Comparison of ENCODE assay signal across 12 cellular contexts in the genomic region with DNA sequence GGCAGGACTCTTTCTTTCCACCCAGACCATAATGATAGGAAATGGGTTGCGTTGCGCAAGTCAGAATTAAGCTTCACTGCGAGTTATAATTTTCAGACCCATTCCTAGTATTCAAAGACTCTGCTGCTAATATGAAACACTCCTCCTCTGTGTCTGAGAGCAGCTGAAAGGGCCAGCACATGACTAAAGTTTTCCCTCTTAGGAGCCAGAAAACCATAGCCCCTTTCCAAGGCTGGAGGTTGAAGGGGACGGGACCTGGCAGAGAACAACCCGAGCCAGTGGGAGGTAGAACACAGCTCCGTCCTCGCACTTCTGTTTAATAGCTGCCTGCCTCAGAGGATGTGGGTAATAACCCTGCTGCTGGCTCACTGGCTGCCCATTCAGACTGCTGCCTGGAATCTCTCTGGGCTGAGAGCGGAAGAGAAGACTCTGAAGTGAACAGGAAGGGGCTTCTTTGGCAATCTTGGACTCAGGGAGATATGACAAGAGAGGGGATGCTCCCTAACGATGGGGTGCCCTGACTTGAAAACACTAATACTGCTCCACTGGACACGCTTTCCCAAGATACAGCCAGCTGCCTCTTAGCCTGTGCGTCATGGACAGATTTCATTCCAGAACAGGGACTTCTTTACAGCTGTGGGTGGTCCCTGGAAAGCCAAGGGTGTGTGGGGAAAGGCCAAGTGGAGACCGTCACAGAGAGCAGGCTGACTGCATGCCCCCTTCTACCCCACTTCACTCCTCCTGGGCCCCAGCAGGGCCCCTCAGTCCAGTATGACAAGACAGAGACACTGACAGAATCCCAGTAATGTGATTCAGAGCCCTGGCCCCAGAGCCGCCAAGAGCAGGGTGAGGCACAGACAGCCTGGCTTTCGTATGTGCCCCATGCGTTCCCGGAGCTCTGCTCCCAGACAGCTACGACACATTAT.
DNase-seq lines count a peak whose midpoint lies in the region; FAIRE-seq and TF ChIP-seq lines count a peak whose summit lies in the region.
"Had no signal": no experiment of that assay in that cellular context is flagged by ENCODE, and none has a peak within 500 bp of the region (broad histone marks: within the 10 kb centered on the region; RNA-seq: fewer than 3 reads in every experiment).

No MANE protein-coding gene starts in this region.

- H3K4me1 Mint-ChIP-seq in mesothelial cell of epicardium = peaks cover 54% of the 10 kb centered on the region
- H3K4me1 Mint-ChIP-seq: CD4-positive, alpha-beta memory T cell had no signal

- H3K4me1 ChIP-seq in Peyer's patch (no peaks in the 10 kb centered on the region), esophagus muscularis mucosa (peaks cover 0 to 19% (median 13%) of the 10 kb centered on the region in 4 donors), suprapubic skin (peaks cover 11% of the 10 kb centered on the region)

- DNase-seq in Peyer's patch = no peak
- no peak for DNase-seq in esophagus muscularis mucosa (ENCODE audit: extremely low spot score)
- no peak for DNase-seq in mesothelial cell of epicardium (ENCODE audit: low spot score in 2 of 2, unreplicated experiment in 2 of 2)
- DNase-seq in suprapubic skin (ENCODE audit: low spot score in 2 of 2) = peak in 1 of 2 donors; percentile 41
- no peak for DNase-seq in NCI-H510A (lab: John Stamatoyannopoulos, UW)
- DNase-seq in D721Med (ENCODE audit: insufficient read length, low spot score) = no peak
- no peak for DNase-seq in GM19239 (ENCODE audit: insufficient read length, low spot score)
- no peak for DNase-seq in activated gamma-delta T cell treated with Interleukin-2 at 50 U/mL for 16 hours
- DNase-seq: activated CD8-positive, alpha-beta memory T cell treated with anti-CD3 and anti-CD28 coated beads, Interleukin-2, amount 50 U/mL, for 4 hours; CD4-positive, alpha-beta memory T cell; H9 had no signal

- FAIRE-seq in D721Med (lab: Jason Lieb, UNC) (no peak), GM19239 (lab: Jason Lieb, UNC) (no peak)
- FAIRE-seq: RCC 7860 had no signal

- H3K27me3 ChIP-seq in Peyer's patch (no peaks in the 10 kb centered on the region), esophagus muscularis mucosa (no peaks in the 10 kb centered on the region), suprapubic skin (peaks cover 5% of the 10 kb centered on the region)

- H3K36me3 Mint-ChIP-seq in mesothelial cell of epicardium = no peaks in the 10 kb centered on the region
- H3K36me3 Mint-ChIP-seq: CD4-positive, alpha-beta memory T cell had no signal

- peak overlapping the region; percentile 1 to 75 (median 44) for H3K27ac ChIP-seq in Peyer's patch
- peak overlapping the region; percentile 19 to 59 (median 42) for H3K27ac ChIP-seq in esophagus muscularis mucosa (replicated peaks in 1 of 4)
- peak overlapping the region; percentile 53 for H3K27ac ChIP-seq in suprapubic skin

- TF ChIP-seq CTCF in Peyer's patch (IDR thresholded peaks at IDR 0.05) (no peak), esophagus muscularis mucosa (IDR thresholded peaks at IDR 0.05) (no peak), mesothelial cell of epicardium (IDR thresholded peaks at IDR 0.05; ENCODE audit: unreplicated experiment) (no peak), suprapubic skin (IDR thresholded peaks at IDR 0.05) (no peak), D721Med (IDR thresholded peaks at IDR 0.05; ENCODE audit: insufficient read depth, missing control alignments) (no peak)

- no peak overlapping the region for H3K4me3 Mint-ChIP-seq in mesothelial cell of epicardium
- H3K4me3 Mint-ChIP-seq: CD4-positive, alpha-beta memory T cell; H9 had no signal

- no peaks in the 10 kb centered on the region for H3K36me3 ChIP-seq in Peyer's patch
- H3K36me3 ChIP-seq in esophagus muscularis mucosa = no peaks in the 10 kb centered on the region
- no peaks in the 10 kb centered on the region for H3K36me3 ChIP-seq in suprapubic skin

- H3K4me3 ChIP-seq in Peyer's patch = no peak overlapping the region
- H3K4me3 ChIP-seq in esophagus muscularis mucosa = no peak overlapping the region
- no peak overlapping the region for H3K4me3 ChIP-seq in suprapubic skin

- H3K9me3 ChIP-seq in Peyer's patch (no peaks in the 10 kb centered on the region), esophagus muscularis mucosa (no peaks in the 10 kb centered on the region), suprapubic skin (no peaks in the 10 kb centered on the region)

- H3K27me3 Mint-ChIP-seq in mesothelial cell of epicardium (ENCODE audit: low read depth) = peaks cover 2% of the 10 kb centered on the region

- TF ChIP-seq POLR2A in Peyer's patch (IDR thresholded peaks at IDR 0.05) (no peak), esophagus muscularis mucosa (IDR thresholded peaks at IDR 0.05; ENCODE audit: low read depth) (no peak), suprapubic skin (IDR thresholded peaks at IDR 0.05) (no peak)

- WGBS in esophagus muscularis mucosa = 71% methylated on average over 16 of the region's 17 CpGs
- WGBS in suprapubic skin = 67% methylated on average over 17 of the region's 17 CpGs

- no peak for TF ChIP-seq EP300 in esophagus muscularis mucosa (IDR thresholded peaks at IDR 0.05)
- TF ChIP-seq EP300 in suprapubic skin (IDR thresholded peaks at IDR 0.05) = no peak

- no peaks in the 10 kb centered on the region for H3K9me3 Mint-ChIP-seq in mesothelial cell of epicardium
- H3K9me3 Mint-ChIP-seq: CD4-positive, alpha-beta memory T cell; H9 had no signal

- intact Hi-C loops in esophagus muscularis mucosa (cut with DNase I) = no loop called here

- peak overlapping the region; percentile 72 for H3K27ac Mint-ChIP-seq in mesothelial cell of epicardium
- H3K27ac Mint-ChIP-seq: H9 had no signal
